8 cellular contexts compared by ENCODE assay signal in the genomic region with DNA sequence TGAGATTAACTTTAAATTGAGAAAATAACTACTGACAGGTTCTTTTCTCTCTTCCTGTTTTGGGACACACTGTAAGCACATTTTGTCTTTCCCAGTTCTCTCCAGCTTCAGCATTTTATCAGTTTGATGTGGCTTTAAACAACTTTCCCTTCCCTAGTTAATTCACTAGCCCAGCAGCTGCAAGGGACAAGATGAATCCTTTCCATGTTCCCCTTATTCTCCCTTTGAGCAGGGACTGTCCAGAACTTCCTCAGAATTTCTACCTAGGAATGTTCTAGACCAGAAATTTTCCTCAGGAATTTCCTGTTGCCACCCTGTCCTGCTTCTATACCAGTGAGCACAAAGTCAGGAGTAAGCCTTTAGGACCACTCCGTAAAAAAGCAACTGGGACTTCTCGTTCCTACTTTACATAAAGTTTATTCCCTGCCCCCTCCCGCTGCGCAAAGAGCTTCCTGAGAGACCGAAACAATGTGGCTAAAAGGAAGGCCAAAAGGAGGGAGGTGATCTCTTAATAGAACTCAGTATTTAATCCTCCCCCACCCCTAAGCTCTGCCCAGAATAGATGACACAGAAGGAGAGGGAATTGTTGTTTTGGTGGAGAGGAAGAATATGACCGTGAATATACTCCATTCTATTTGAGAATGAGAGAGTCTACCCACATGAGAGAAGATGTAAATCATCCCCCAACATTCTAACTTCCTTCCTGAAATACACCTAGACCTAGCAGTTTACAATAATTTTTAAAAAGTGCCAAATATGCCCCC.
DNase-seq lines count a peak whose midpoint lies in the region; ATAC-seq, FAIRE-seq and TF ChIP-seq lines count a peak whose summit lies in the region.

No MANE protein-coding gene starts in this region.

- H3K4me1 ChIP-seq in right atrium auricular region = peaks cover 0 to 7% of the 10 kb centered on the region in 2 donors
- peaks cover 14% of the 10 kb centered on the region; the same call in 1 of the 2 replicates for H3K4me1 ChIP-seq in HepG2 (ENCODE audit: insufficient read depth, low read length)

- no peak for DNase-seq in activated T-helper 1 cell treated with anti-CD3 and anti-CD28 coated beads, Interleukin-12 subunit alpha, Interleukin-12 subunit beta, Interleukin-2, Interleukin-4 antibody, amounts not matched to agents 30 ng/mL and 10 ng/mL and 1 ng/mL, durations not matched to agents 14 hours and 24 hours and 36 hours (ENCODE audit: low spot score)
- DNase-seq in right atrium auricular region (ENCODE audit: low spot score) (no peak), epidermal melanocyte (ENCODE audit: insufficient read length, low spot score) (no peak), DMS 273 (lab: John Stamatoyannopoulos, UW; ENCODE audit: unreplicated experiment) (no peak), HepG2 (ENCODE audit: low spot score) (no peak)

- no peak for TF ChIP-seq CTCF in right atrium auricular region (IDR thresholded peaks at IDR 0.05)
- no peak for TF ChIP-seq CTCF in HepG2 (CRISPR knock-in tag; IDR thresholded peaks at IDR 0.05)

- in situ Hi-C loops in HepG2 (cut with HindIII; ENCODE audit: extremely low pct_ligation_motif_present, low pct_unique_long_range_greater_than_20kb) = no loop called here

- intact Hi-C loops in activated T-helper 1 cell treated with anti-CD3 and anti-CD28 coated beads, Interleukin-12 subunit alpha, Interleukin-12 subunit beta, Interleukin-2, Interleukin-4 antibody, amounts not matched to agents 30 ng/mL and 10 ng/mL and 1 ng/mL, durations not matched to agents 14 hours and 24 hours and 36 hours (cut with micrococcal nuclease) = no loop called here
- intact Hi-C loops in HepG2 (cut with micrococcal nuclease; ENCODE audit: unreplicated experiment) = no loop called here

- no peaks in the 10 kb centered on the region for H3K79me2 ChIP-seq in HepG2 (ENCODE audit: insufficient read depth, low read length)

- no peak overlapping the region for H3K4me2 ChIP-seq in HepG2 (ENCODE audit: low read depth, low read length)

- 71% methylated on average over 6 of the region's 6 CpGs for WGBS in HepG2 (ENCODE audit: low lambda C conversion rate)

- H3K4me1 Mint-ChIP-seq in activated T-helper 1 cell treated with anti-CD3 and anti-CD28 coated beads, Interleukin-12 subunit alpha, Interleukin-12 subunit beta, Interleukin-2, Interleukin-4 antibody, amounts not matched to agents 30 ng/mL and 10 ng/mL and 1 ng/mL, durations not matched to agents 14 hours and 24 hours and 36 hours (ENCODE audit: low read depth) = peaks cover 13% of the 10 kb centered on the region
- H3K4me1 Mint-ChIP-seq in stimulated activated naive CD8-positive, alpha-beta T cell treated with anti-CD3 and anti-CD28 coated beads, Interleukin-15, Interleukin-2, amounts not matched to agents 100 ng/mL and 50 ng/mL, for 24 hours (ENCODE audit: low read depth) = peaks cover 39% of the 10 kb centered on the region

- no peaks in the 10 kb centered on the region for H3K9me3 Mint-ChIP-seq in activated T-helper 1 cell treated with anti-CD3 and anti-CD28 coated beads, Interleukin-12 subunit alpha, Interleukin-12 subunit beta, Interleukin-2, Interleukin-4 antibody, amounts not matched to agents 30 ng/mL and 10 ng/mL and 1 ng/mL, durations not matched to agents 14 hours and 24 hours and 36 hours
- H3K9me3 Mint-ChIP-seq in stimulated activated naive CD8-positive, alpha-beta T cell treated with anti-CD3 and anti-CD28 coated beads, Interleukin-15, Interleukin-2, amounts not matched to agents 100 ng/mL and 50 ng/mL, for 24 hours = peaks cover 10% of the 10 kb centered on the region

- H3K9me3 ChIP-seq in right atrium auricular region = peaks cover 0 to 5% of the 10 kb centered on the region in 2 donors
- H3K9me3 ChIP-seq in HepG2 (ENCODE audit: low read length) = no peaks in the 10 kb centered on the region

- no peaks in the 10 kb centered on the region for H3K27me3 ChIP-seq in right atrium auricular region
- H3K27me3 ChIP-seq in HepG2 (ENCODE audit: control insufficient read depth in 1 of 2, insufficient read depth in 2 of 2, low read length in 2 of 2) = no peaks in the 10 kb centered on the region

- no peak overlapping the region for H2AFZ ChIP-seq in HepG2 (ENCODE audit: low read length)

- peaks cover 1% of the 10 kb centered on the region for H3K27me3 Mint-ChIP-seq in activated T-helper 1 cell treated with anti-CD3 and anti-CD28 coated beads, Interleukin-12 subunit alpha, Interleukin-12 subunit beta, Interleukin-2, Interleukin-4 antibody, amounts not matched to agents 30 ng/mL and 10 ng/mL and 1 ng/mL, durations not matched to agents 14 hours and 24 hours and 36 hours (ENCODE audit: insufficient read depth)
- no peaks in the 10 kb centered on the region for H3K27me3 Mint-ChIP-seq in stimulated activated naive CD8-positive, alpha-beta T cell treated with anti-CD3 and anti-CD28 coated beads, Interleukin-15, Interleukin-2, amounts not matched to agents 100 ng/mL and 50 ng/mL, for 24 hours

- H3K4me3 Mint-ChIP-seq in activated T-helper 1 cell treated with anti-CD3 and anti-CD28 coated beads, Interleukin-12 subunit alpha, Interleukin-12 subunit beta, Interleukin-2, Interleukin-4 antibody, amounts not matched to agents 30 ng/mL and 10 ng/mL and 1 ng/mL, durations not matched to agents 14 hours and 24 hours and 36 hours = peak overlapping the region; percentile 20
- H3K4me3 Mint-ChIP-seq in stimulated activated naive CD8-positive, alpha-beta T cell treated with anti-CD3 and anti-CD28 coated beads, Interleukin-15, Interleukin-2, amounts not matched to agents 100 ng/mL and 50 ng/mL, for 24 hours = peak overlapping the region; percentile 48

- H3K36me3 ChIP-seq in right atrium auricular region (no peaks in the 10 kb centered on the region), HepG2 (replicated peaks in 1 of 2; ENCODE audit: control insufficient read depth in 1 of 2, insufficient read depth in 2 of 2, low read length in 2 of 2) (no peaks in the 10 kb centered on the region)

- FAIRE-seq in HepG2 (lab: Jason Lieb, UNC) = no peak

- H3K36me3 Mint-ChIP-seq in activated T-helper 1 cell treated with anti-CD3 and anti-CD28 coated beads, Interleukin-12 subunit alpha, Interleukin-12 subunit beta, Interleukin-2, Interleukin-4 antibody, amounts not matched to agents 30 ng/mL and 10 ng/mL and 1 ng/mL, durations not matched to agents 14 hours and 24 hours and 36 hours (ENCODE audit: low read depth) = no peaks in the 10 kb centered on the region
- no peaks in the 10 kb centered on the region for H3K36me3 Mint-ChIP-seq in stimulated activated naive CD8-positive, alpha-beta T cell treated with anti-CD3 and anti-CD28 coated beads, Interleukin-15, Interleukin-2, amounts not matched to agents 100 ng/mL and 50 ng/mL, for 24 hours (ENCODE audit: low read depth)

- no peak overlapping the region for H3K9ac ChIP-seq in HepG2 (ENCODE audit: insufficient read depth, low read depth, low read length)

- no peaks in the 10 kb centered on the region for H4K20me1 ChIP-seq in HepG2 (ENCODE audit: insufficient read depth, low read length)

- H3K4me3 ChIP-seq in right atrium auricular region (peak overlapping the region in 1 of 2 donors; percentile 9), HepG2 (replicated peaks in 1 of 3; ENCODE audit: insufficient read depth in 1 of 3, low read depth in 2 of 3, low read length in 3 of 3) (no peak overlapping the region)

- TF ChIP-seq POLR2A in HepG2 (IDR thresholded peaks at IDR 0.05; ENCODE audit: insufficient read depth in 1 of 2, low read depth in 2 of 2, low read length in 2 of 2) = no peak

- H3K27ac ChIP-seq in right atrium auricular region (peak overlapping the region; percentile 66 to 67), HepG2 (ENCODE audit: extremely low read length, insufficient read depth, low read length) (no peak overlapping the region)

- BruUV-seq in HepG2 (replicated peaks; lab: Mats Ljungman, UMichigan) = no TSS peak

- ATAC-seq in GM19395 (IDR thresholded peaks at IDR 0.05; ENCODE audit: unreplicated experiment) = peak; percentile 47
- no peak for ATAC-seq in HG02970 (IDR thresholded peaks at IDR 0.05; ENCODE audit: low FRiP score, unreplicated experiment)
- ATAC-seq in HepG2 = no peak

- TF ChIP-seq EP300 in HepG2 (IDR thresholded peaks at IDR 0.05; ENCODE audit: low read depth in 2 of 2, low read length in 2 of 2) (no peak), HepG2 (CRISPR knock-in tag; IDR thresholded peaks at IDR 0.05; ENCODE audit: borderline replicate concordance) (no peak)

- TF ChIP-seq RAD21 in HepG2 (CRISPR knock-in tag; IDR thresholded peaks at IDR 0.05) = no peak

- CTCF ChIA-PET in HepG2 (lab: Yijun Ruan, JAX; ENCODE audit: low intra/inter-chr PET ratio, low total read pairs) = no interaction called here

- POLR2A ChIA-PET in HepG2 (lab: Yijun Ruan, JAX) = no interaction called here

- no peak overlapping the region for H3K27ac Mint-ChIP-seq in activated T-helper 1 cell treated with anti-CD3 and anti-CD28 coated beads, Interleukin-12 subunit alpha, Interleukin-12 subunit beta, Interleukin-2, Interleukin-4 antibody, amounts not matched to agents 30 ng/mL and 10 ng/mL and 1 ng/mL, durations not matched to agents 14 hours and 24 hours and 36 hours
- H3K27ac Mint-ChIP-seq in stimulated activated naive CD8-positive, alpha-beta T cell treated with anti-CD3 and anti-CD28 coated beads, Interleukin-15, Interleukin-2, amounts not matched to agents 100 ng/mL and 50 ng/mL, for 24 hours = peak overlapping the region; percentile 24

TF ChIP-seq in HepG2, 621 proteins besides CTCF, POLR2A, EP300 and RAD21 (continues in another document):
- no peak for TF ChIP-seq ELF4 (CRISPR knock-in tag; IDR thresholded peaks at IDR 0.05; ENCODE audit: borderline replicate concordance)
- no peak for TF ChIP-seq ZNF292 (CRISPR knock-in tag; IDR thresholded peaks at IDR 0.05; ENCODE audit: borderline replicate concordance, low read depth)
- TF ChIP-seq, protein P1, sequence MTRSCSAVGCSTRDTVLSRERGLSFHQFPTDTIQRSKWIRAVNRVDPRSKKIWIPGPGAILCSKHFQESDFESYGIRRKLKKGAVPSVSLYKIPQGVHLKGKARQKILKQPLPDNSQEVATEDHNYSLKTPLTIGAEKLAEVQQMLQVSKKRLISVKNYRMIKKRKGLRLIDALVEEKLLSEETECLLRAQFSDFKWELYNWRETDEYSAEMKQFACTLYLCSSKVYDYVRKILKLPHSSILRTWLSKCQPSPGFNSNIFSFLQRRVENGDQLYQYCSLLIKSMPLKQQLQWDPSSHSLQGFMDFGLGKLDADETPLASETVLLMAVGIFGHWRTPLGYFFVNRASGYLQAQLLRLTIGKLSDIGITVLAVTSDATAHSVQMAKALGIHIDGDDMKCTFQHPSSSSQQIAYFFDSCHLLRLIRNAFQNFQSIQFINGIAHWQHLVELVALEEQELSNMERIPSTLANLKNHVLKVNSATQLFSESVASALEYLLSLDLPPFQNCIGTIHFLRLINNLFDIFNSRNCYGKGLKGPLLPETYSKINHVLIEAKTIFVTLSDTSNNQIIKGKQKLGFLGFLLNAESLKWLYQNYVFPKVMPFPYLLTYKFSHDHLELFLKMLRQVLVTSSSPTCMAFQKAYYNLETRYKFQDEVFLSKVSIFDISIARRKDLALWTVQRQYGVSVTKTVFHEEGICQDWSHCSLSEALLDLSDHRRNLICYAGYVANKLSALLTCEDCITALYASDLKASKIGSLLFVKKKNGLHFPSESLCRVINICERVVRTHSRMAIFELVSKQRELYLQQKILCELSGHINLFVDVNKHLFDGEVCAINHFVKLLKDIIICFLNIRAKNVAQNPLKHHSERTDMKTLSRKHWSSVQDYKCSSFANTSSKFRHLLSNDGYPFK (CRISPR knock-in tag; IDR thresholded peaks at IDR 0.05; ENCODE audit: borderline replicate concordance) = no peak
